Comparison of ENCODE assay signal across 18 cellular contexts in genomic region chr1:18640228-18641004, GRCh38.
DNase-seq lines count a peak whose midpoint lies in the region; ATAC-seq lines count a peak whose summit lies in the region.
"Had no signal": no experiment of that assay in that cellular context is flagged by ENCODE, and none has a peak within 500 bp of the region (broad histone marks: within the 10 kb centered on the region; RNA-seq: fewer than 3 reads in every experiment).

No MANE protein-coding gene starts in this region.

- H3K36me3 ChIP-seq in iPS-15b (ENCODE audit: control insufficient read depth, insufficient read depth, low read length) = no peaks in the 10 kb centered on the region
- H3K36me3 ChIP-seq: gastroesophageal sphincter, spleen had no signal

- H3K27me3 ChIP-seq in iPS-15b (ENCODE audit: control insufficient read depth, insufficient read depth, low read length) = peaks cover 95% of the 10 kb centered on the region
- H3K27me3 ChIP-seq: testis had no signal

- no peak overlapping the region for H3K4me3 Mint-ChIP-seq in activated naive CD4-positive, alpha-beta T cell treated with anti-CD3 and anti-CD28 coated beads, Interleukin-2, amount 50 U/mL, for 24 hours
- H3K4me3 Mint-ChIP-seq in stimulated activated naive B cell treated with anti-CD40 and anti-IgM and Interleukin-4, amounts not matched to agents 10 μg/mL and 1 μg/mL and 100 μg/mL, for 72 hours = peak overlapping the region; percentile 21 to 36
- H3K4me3 Mint-ChIP-seq: activated naive CD8-positive, alpha-beta T cell had no signal

- ATAC-seq in stimulated activated naive B cell treated with anti-CD40 and anti-IgM and Interleukin-4, amounts not matched to agents 10 μg/mL and 1 μg/mL and 100 μg/mL, for 72 hours (replicated peaks) = no peak
- ATAC-seq in GM19452 (IDR thresholded peaks at IDR 0.05; ENCODE audit: unreplicated experiment) (no peak), GM18502 (IDR thresholded peaks at IDR 0.05; ENCODE audit: poor library complexity, unreplicated experiment) (no peak), GM19395 (IDR thresholded peaks at IDR 0.05; ENCODE audit: unreplicated experiment) (no peak)
- ATAC-seq: gastroesophageal sphincter had no signal

- peaks cover 21% of the 10 kb centered on the region for H3K4me1 ChIP-seq in iPS-15b (ENCODE audit: control insufficient read depth, insufficient read depth, low read length)
- H3K4me1 ChIP-seq: testis had no signal

- H3K9me3 ChIP-seq in iPS-15b (ENCODE audit: control insufficient read depth, insufficient read depth, low read length) = no peaks in the 10 kb centered on the region
- H3K9me3 ChIP-seq: gastroesophageal sphincter, spleen, testis had no signal

- no peak overlapping the region for H3K9ac ChIP-seq in iPS-15b (ENCODE audit: low read depth, low read length)

- peaks cover 62% of the 10 kb centered on the region for H3K4me1 Mint-ChIP-seq in activated naive CD4-positive, alpha-beta T cell treated with anti-CD3 and anti-CD28 coated beads, Interleukin-2, amount 50 U/mL, for 24 hours
- H3K4me1 Mint-ChIP-seq in stimulated activated naive B cell treated with anti-CD40 and anti-IgM and Interleukin-4, amounts not matched to agents 10 μg/mL and 1 μg/mL and 100 μg/mL, for 72 hours = peaks cover 12 to 37% of the 10 kb centered on the region in 2 donors

- no peak for DNase-seq in activated naive CD4-positive, alpha-beta T cell treated with anti-CD3 and anti-CD28 coated beads, Interleukin-2, amount 50 U/mL, for 16 hours
- peak; percentile 38 for DNase-seq in NCI-H69 (lab: John Stamatoyannopoulos, UW)
- no peak for DNase-seq in stimulated activated naive B cell treated with anti-CD40 and anti-IgM and Interleukin-4, amounts not matched to agents 10 μg/mL and 1 μg/mL and 100 μg/mL, for 72 hours
- DNase-seq: dermis blood vessel endothelial cell, EL, erythroblast, Kasumi-1, NCI-H1436 treated with DMSO at 0.1 percent for 48 hours, NCI-H345, spleen, testis had no signal

- H3K4me3 ChIP-seq in iPS-15b (ENCODE audit: low read depth, low read length) = peak overlapping the region; percentile 32
- H3K4me3 ChIP-seq: gastroesophageal sphincter, spleen, testis had no signal

- H3K27ac Mint-ChIP-seq in activated naive CD4-positive, alpha-beta T cell treated with anti-CD3 and anti-CD28 coated beads, Interleukin-2, amount 50 U/mL, for 24 hours = peak overlapping the region; percentile 19
- H3K27ac Mint-ChIP-seq in stimulated activated naive B cell treated with anti-CD40 and anti-IgM and Interleukin-4, amounts not matched to agents 10 μg/mL and 1 μg/mL and 100 μg/mL, for 72 hours = peak overlapping the region; percentile 84
- H3K27ac Mint-ChIP-seq: activated naive CD8-positive, alpha-beta T cell had no signal

- peaks cover 75% of the 10 kb centered on the region for H3K27me3 Mint-ChIP-seq in activated naive CD4-positive, alpha-beta T cell treated with anti-CD3 and anti-CD28 coated beads, Interleukin-2, amount 50 U/mL, for 24 hours
- peaks cover 91 to 92% of the 10 kb centered on the region in 2 donors for H3K27me3 Mint-ChIP-seq in stimulated activated naive B cell treated with anti-CD40 and anti-IgM and Interleukin-4, amounts not matched to agents 10 μg/mL and 1 μg/mL and 100 μg/mL, for 72 hours

- H3K9me3 Mint-ChIP-seq in activated naive CD4-positive, alpha-beta T cell treated with anti-CD3 and anti-CD28 coated beads, Interleukin-2, amount 50 U/mL, for 24 hours = no peaks in the 10 kb centered on the region
- no peaks in the 10 kb centered on the region for H3K9me3 Mint-ChIP-seq in stimulated activated naive B cell treated with anti-CD40 and anti-IgM and Interleukin-4, amounts not matched to agents 10 μg/mL and 1 μg/mL and 100 μg/mL, for 72 hours

- no peaks in the 10 kb centered on the region for H3K36me3 Mint-ChIP-seq in activated naive CD4-positive, alpha-beta T cell treated with anti-CD3 and anti-CD28 coated beads, Interleukin-2, amount 50 U/mL, for 24 hours
- peaks cover 2 to 4% of the 10 kb centered on the region in 2 donors for H3K36me3 Mint-ChIP-seq in stimulated activated naive B cell treated with anti-CD40 and anti-IgM and Interleukin-4, amounts not matched to agents 10 μg/mL and 1 μg/mL and 100 μg/mL, for 72 hours
- H3K36me3 Mint-ChIP-seq: activated naive CD8-positive, alpha-beta T cell had no signal
